8 cellular contexts compared by ENCODE assay signal in the genomic region with DNA sequence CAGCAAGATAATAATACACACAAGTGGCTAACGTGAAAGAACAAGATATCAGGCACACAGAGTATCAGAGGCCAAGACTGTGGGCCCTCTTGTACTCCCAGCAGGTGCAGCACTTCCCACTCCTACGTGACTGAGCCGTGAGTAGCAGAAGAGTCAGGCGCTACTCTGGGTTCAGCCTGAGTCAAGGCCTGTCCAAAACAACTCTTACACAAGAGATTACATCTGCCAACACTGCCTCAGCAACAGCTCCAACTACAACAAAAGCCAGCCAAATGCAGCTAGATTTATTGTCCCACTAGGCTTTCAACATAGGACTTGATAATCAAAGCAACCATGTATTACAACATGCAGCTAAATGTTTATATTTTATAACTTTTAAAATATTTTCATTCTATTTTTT. TPM values are rescaled to one million over a fixed set of nuclear protein-coding genes. Genes with fewer than 3 reads are reported as not detected.
DNase-seq lines count a peak whose midpoint lies in the region; TF ChIP-seq lines count a peak whose summit lies in the region.

No MANE protein-coding gene starts in this region.

- H4K20me1 ChIP-seq in smooth muscle cell (ENCODE audit: low read depth): no peaks in the 10 kb centered on the region

- H3F3A ChIP-seq in smooth muscle cell (ENCODE audit: low read depth): no peaks in the 10 kb centered on the region

- WGBS in smooth muscle cell (ENCODE audit: low lambda C conversion rate): 65% methylated on average over 4 of the region's 4 CpGs

- DNase-seq in C1 segment of cervical spinal cord (lab: John Stamatoyannopoulos, UW) (peak in 9 of 14 donors; percentile 4 to 54 (median 25)), NCI-H226 (peak; percentile 10), fibroblast of mammary gland (ENCODE audit: low read depth) (peak; percentile 98), non-pigmented ciliary epithelial cell (ENCODE audit: low read depth) (peak; percentile 51), smooth muscle cell (lab: John Stamatoyannopoulos, UW; ENCODE audit: unreplicated experiment) (no peak), SKM-1 treated with dmso at 0.1 percent for 144 hours (lab: John Stamatoyannopoulos, UW; ENCODE audit: unreplicated experiment) (no peak), WERI-Rb-1 (no peak), islet precursor cell (no peak)

- no peak overlapping the region for H3K9ac ChIP-seq in smooth muscle cell (ENCODE audit: low read depth)

- H3K27me3 ChIP-seq in smooth muscle cell (ENCODE audit: low read depth) (no peaks in the 10 kb centered on the region), WERI-Rb-1 (ENCODE audit: insufficient read depth, low read depth, severe bottlenecking) (no peaks in the 10 kb centered on the region)

- H3K4me2 ChIP-seq in smooth muscle cell: no peak overlapping the region

- no peaks in the 10 kb centered on the region for H3K79me2 ChIP-seq in smooth muscle cell (ENCODE audit: low read depth)

- H3K27ac ChIP-seq in smooth muscle cell (ENCODE audit: low read depth) (no peak overlapping the region), WERI-Rb-1 (no peak overlapping the region)

- peaks cover 11% of the 10 kb centered on the region for H3K36me3 ChIP-seq in smooth muscle cell (ENCODE audit: low read depth)
- peaks cover 40% of the 10 kb centered on the region for H3K36me3 ChIP-seq in WERI-Rb-1

- H3K4me1 ChIP-seq in smooth muscle cell (ENCODE audit: low read depth): no peaks in the 10 kb centered on the region

- H2AFZ ChIP-seq in smooth muscle cell (ENCODE audit: low read depth): no peak overlapping the region

- TF ChIP-seq CTCF in fibroblast of mammary gland (conservative IDR thresholded peaks at IDR 0.05; ENCODE audit: control insufficient read depth, insufficient read depth, low read depth, low read length) (no peak), smooth muscle cell (IDR thresholded peaks at IDR 0.05; ENCODE audit: borderline replicate concordance, insufficient read depth, poor library complexity, severe bottlenecking) (no peak), WERI-Rb-1 (IDR thresholded peaks at IDR 0.05; ENCODE audit: low read depth, low read length) (no peak)

- H3K9me3 ChIP-seq in smooth muscle cell (replicated peaks; ENCODE audit: low read depth) (no peaks in the 10 kb centered on the region), WERI-Rb-1 (ENCODE audit: severe bottlenecking) (no peaks in the 10 kb centered on the region)

- H3K4me3 ChIP-seq in fibroblast of mammary gland (ENCODE audit: control insufficient read depth, low read depth, low read length) (no peak overlapping the region), smooth muscle cell (no peak overlapping the region), WERI-Rb-1 (ENCODE audit: low read depth, low read length) (no peak overlapping the region)

RNA-seq across cellular contexts. Expression of gene ITSN2, which starts 56.2 kb away (rescaled TPM):
- 19.6 and 28.4 TPM in 2 replicates for total RNA-seq in smooth muscle cell
- 8.5 and 14.3 TPM in 2 replicates for polyA plus RNA-seq in smooth muscle cell

Comparison
In these comparisons a context has a peak if more than half of its experiments do, and no peak if none do; other contexts are left out.
1. DNase-seq: peak in C1 segment of cervical spinal cord (9 of 14), NCI-H226 (single experiment), fibroblast of mammary gland (single experiment) and non-pigmented ciliary epithelial cell (single experiment); none in smooth muscle cell (single experiment), SKM-1 treated with dmso at 0.1 percent for 144 hours (single experiment), WERI-Rb-1 (single experiment) and islet precursor cell (single experiment).